In the genomic region with DNA sequence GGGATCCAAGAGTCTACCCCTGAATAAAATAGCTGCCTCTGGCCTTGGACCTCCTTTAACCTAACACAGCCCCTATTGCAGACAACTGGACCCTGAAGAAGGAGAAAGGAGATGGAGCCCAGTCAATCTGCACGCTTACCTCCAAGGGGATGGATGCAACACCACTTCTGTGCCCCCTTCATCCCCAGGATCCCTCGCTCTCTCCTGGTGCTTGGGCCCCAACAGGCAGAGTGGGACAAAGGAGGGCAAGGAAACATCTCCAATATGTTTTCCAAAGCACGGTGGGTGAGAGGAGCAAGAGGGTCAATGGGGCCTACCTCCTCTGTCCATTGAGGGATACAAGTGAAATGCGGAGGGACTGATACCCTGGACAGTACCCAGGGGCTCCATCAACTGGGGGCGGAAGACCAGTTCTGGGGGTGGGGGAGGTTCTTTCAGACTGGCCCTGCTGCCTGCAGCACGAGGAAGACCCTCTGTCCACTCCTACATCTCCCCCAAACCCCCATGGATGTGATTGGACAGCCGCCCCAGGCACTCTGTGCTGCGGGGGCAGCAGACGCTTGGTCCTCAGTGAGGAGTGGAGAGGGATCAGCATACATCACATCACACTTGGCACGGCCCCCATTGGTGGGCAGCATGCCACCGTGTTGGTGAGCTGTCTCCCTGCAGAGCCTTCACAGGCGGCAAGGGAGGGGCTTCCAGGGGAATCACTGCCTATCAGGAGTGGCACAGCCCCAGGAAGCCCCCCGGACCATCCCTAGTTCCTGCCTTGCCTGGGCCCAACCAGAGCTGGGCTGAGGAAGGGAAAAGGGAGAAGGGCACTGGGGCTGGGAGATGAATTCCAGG, we compare ENCODE assay signal across 13 cellular contexts.
A peak's percentile ranks its signal among the peaks of the same experiment; 100 is the strongest.
DNase-seq lines count a peak whose midpoint lies in the region; ATAC-seq, FAIRE-seq and TF ChIP-seq lines count a peak whose summit lies in the region.
"Had no signal": no experiment of that assay in that cellular context is flagged by ENCODE, and none has a peak within 500 bp of the region (broad histone marks: within the 10 kb centered on the region; RNA-seq: fewer than 3 reads in every experiment).

No MANE protein-coding gene starts in this region.

- ATAC-seq in left lung: no peak

- intact Hi-C loops in left lung (cut with DNase I): no loop called here

- H3K27ac Mint-ChIP-seq in HFFc6 (peak overlapping the region; percentile 94), chondrocyte (ENCODE audit: unreplicated experiment) (peak overlapping the region; percentile 61)
- H3K27ac Mint-ChIP-seq: activated naive CD8-positive, alpha-beta T cell had no signal

- no peak overlapping the region for H3K4me3 Mint-ChIP-seq in HFFc6
- H3K4me3 Mint-ChIP-seq in chondrocyte (ENCODE audit: unreplicated experiment): no peak overlapping the region
- H3K4me3 Mint-ChIP-seq: activated naive CD8-positive, alpha-beta T cell had no signal

- H3K4me1 Mint-ChIP-seq in HFFc6 (ENCODE audit: low read depth) (peaks cover 99% of the 10 kb centered on the region), chondrocyte (ENCODE audit: low read depth) (peaks cover 59% of the 10 kb centered on the region)

- H3K27me3 ChIP-seq in left lung: no peaks in the 10 kb centered on the region

- no peaks in the 10 kb centered on the region for H3K9me3 ChIP-seq in left lung

- H3K4me3 ChIP-seq in left lung: no peak overlapping the region

- H3K36me3 ChIP-seq in left lung: no peaks in the 10 kb centered on the region

- no peak for TF ChIP-seq CTCF in HFFc6 (IDR thresholded peaks at IDR 0.05)
- no peak for TF ChIP-seq CTCF in chondrocyte (IDR thresholded peaks at IDR 0.05)
- no peak for TF ChIP-seq CTCF in left lung (IDR thresholded peaks at IDR 0.05)

- H3K27ac ChIP-seq in temporal lobe (ENCODE audit: low read depth, low read length) (peak overlapping the region; percentile 41), left lung (no peak overlapping the region)

- no peaks in the 10 kb centered on the region for H3K9me3 Mint-ChIP-seq in HFFc6
- H3K9me3 Mint-ChIP-seq in chondrocyte (ENCODE audit: low read depth): peaks cover 5% of the 10 kb centered on the region

- H3K36me3 Mint-ChIP-seq in HFFc6 (ENCODE audit: low read depth): no peaks in the 10 kb centered on the region
- H3K36me3 Mint-ChIP-seq in chondrocyte (ENCODE audit: low read depth): peaks cover 2% of the 10 kb centered on the region

- H3K4me1 ChIP-seq in left lung: peaks cover 27 to 65% of the 10 kb centered on the region in 2 donors

- FAIRE-seq in urothelium cell line (lab: Jason Lieb, UNC): no peak

- DNase-seq in HFFc6 (peak; percentile 59), chondrocyte (ENCODE audit: low spot score) (no peak), inferior parietal cortex (ENCODE audit: extremely low spot score) (peak; percentile 66), urothelium cell line (ENCODE audit: low spot score) (no peak), left lung (no peak), COR-L47 (lab: John Stamatoyannopoulos, UW) (no peak), NCI-H526 (lab: John Stamatoyannopoulos, UW) (no peak)
- DNase-seq: activated CD4-positive, alpha-beta T cell treated with anti-CD3 and anti-CD28 coated beads for 4 hours; H7; NCI-H2107; stimulated activated CD4-positive, alpha-beta T cell treated with anti-CD3 and anti-CD28 coated beads, Interleukin-1b, Interleukin-23, amount 100 ng/mL, for 48 hours had no signal

- H3K27me3 Mint-ChIP-seq in HFFc6 (ENCODE audit: insufficient read depth): no peaks in the 10 kb centered on the region; the same call in 1 of the 2 replicates
- no peaks in the 10 kb centered on the region for H3K27me3 Mint-ChIP-seq in chondrocyte (ENCODE audit: low read depth)

Comparison
In these comparisons a context has a peak if more than half of its experiments do, and no peak if none do; other contexts are left out.
1. DNase-seq: peak in HFFc6 (single experiment) and inferior parietal cortex (single experiment); none in chondrocyte (single experiment), urothelium cell line (single experiment), left lung (0 of 2), COR-L47 (single experiment) and NCI-H526 (0 of 2).